In genomic region chr12:89709157-89709993, GRCh38 we compare ENCODE assay signal across 1 cellular context.
TF ChIP-seq lines count a peak whose summit lies in the region.

No MANE protein-coding gene starts in this region.

TF ChIP-seq in K562, 482 proteins besides CTCF, POLR2A, EP300 and RAD21 (continued from another document and continues in another):
- TF ChIP-seq E4F1 (CRISPR knock-in tag; IDR thresholded peaks at IDR 0.05; ENCODE audit: borderline replicate concordance): no peak
- no peak for TF ChIP-seq ZNF354B (CRISPR knock-in tag; IDR thresholded peaks at IDR 0.05)
- TF ChIP-seq TCF7 (IDR thresholded peaks at IDR 0.05; ENCODE audit: borderline replicate concordance): no peak
- TF ChIP-seq ZBTB26 (CRISPR knock-in tag; IDR thresholded peaks at IDR 0.05): no peak
- no peak for TF ChIP-seq ZNF318 (IDR thresholded peaks at IDR 0.05; ENCODE audit: borderline replicate concordance in 1 of 2, low read depth in 1 of 2)
- TF ChIP-seq E2F1 (CRISPR knock-in tag; IDR thresholded peaks at IDR 0.05): peak; percentile 16; the same call in 1 of the 2 replicates
- no peak for TF ChIP-seq ARNT (IDR thresholded peaks at IDR 0.05)
- TF ChIP-seq STAT6 (CRISPR knock-in tag; IDR thresholded peaks at IDR 0.05): no peak
- TF ChIP-seq ZC3H11A (IDR thresholded peaks at IDR 0.05; ENCODE audit: low read depth, low read length): no peak
- peak; percentile 41 for TF ChIP-seq NEUROD1 (IDR thresholded peaks at IDR 0.05; ENCODE audit: borderline replicate concordance, low read depth, low read length, partially characterized antibody)
- 0 out of 2 replicates have a peak, but pooled peaks have one; percentile 29 for TF ChIP-seq THAP12 (CRISPR knock-in tag; IDR thresholded peaks at IDR 0.05)
- no peak for TF ChIP-seq ZBTB2 (IDR thresholded peaks at IDR 0.05)
- TF ChIP-seq TSHZ1 (CRISPR knock-in tag; IDR thresholded peaks at IDR 0.05): no peak
- TF ChIP-seq ZNF780A (CRISPR knock-in tag; IDR thresholded peaks at IDR 0.05): no peak
- TF ChIP-seq MLLT1 (IDR thresholded peaks at IDR 0.05): peak in 1 of 2 experiments; percentile 64; a peak in 1 of 4 replicates
- TF ChIP-seq ZNF197 (CRISPR knock-in tag; IDR thresholded peaks at IDR 0.05; ENCODE audit: low read depth): 0 out of 2 replicates have a peak, but pooled peaks have one; percentile 6
- no peak for TF ChIP-seq HEY1 (CRISPR knock-in tag; IDR thresholded peaks at IDR 0.05; ENCODE audit: borderline replicate concordance)
- peak; percentile 85 for TF ChIP-seq ATF7 (IDR thresholded peaks at IDR 0.05)
- TF ChIP-seq ESRRA (IDR thresholded peaks at IDR 0.05; ENCODE audit: borderline replicate concordance, low read depth): no peak
- peak; percentile 94; the same call in 1 of the 2 replicates for TF ChIP-seq TOE1 (IDR thresholded peaks at IDR 0.05; ENCODE audit: borderline replicate concordance)
- TF ChIP-seq TOE1 (CRISPR knock-in tag; IDR thresholded peaks at IDR 0.05; ENCODE audit: borderline replicate concordance, low read depth): no peak
- no peak for TF ChIP-seq SNIP1 (IDR thresholded peaks at IDR 0.05; ENCODE audit: low read depth)
- no peak for TF ChIP-seq PTRF (tag; IDR thresholded peaks at IDR 0.05)
- TF ChIP-seq ZNF347 (CRISPR knock-in tag; IDR thresholded peaks at IDR 0.05; ENCODE audit: low read depth): no peak
- TF ChIP-seq TFAM (CRISPR knock-in tag; conservative IDR thresholded peaks at IDR 0.05): no peak
- peak; percentile 32 for TF ChIP-seq RBM25 (IDR thresholded peaks at IDR 0.05; ENCODE audit: low read depth, low read length, severe bottlenecking)
